8 cellular contexts compared by ENCODE assay signal in genomic region chrX:68693481-68694410, GRCh38. TPM values are rescaled to one million over a fixed set of nuclear protein-coding genes. Genes with fewer than 3 reads are reported as not detected.
DNase-seq lines count a peak whose midpoint lies in the region; ATAC-seq lines count a peak whose summit lies in the region.

No MANE protein-coding gene starts in this region.

- H3K27me3 Mint-ChIP-seq in activated CD4-positive, alpha-beta T cell treated with anti-CD3 and anti-CD28 coated beads, Interleukin-2, amount 10 ng/mL, durations not matched to agents 7 days and 5 days = peaks cover 10% of the 10 kb centered on the region
- no peaks in the 10 kb centered on the region for H3K27me3 Mint-ChIP-seq in activated naive CD8-positive, alpha-beta T cell treated with anti-CD3 and anti-CD28 coated beads, Interleukin-2, amount 10 ng/mL, durations not matched to agents 7 days and 5 days

- H3K4me3 Mint-ChIP-seq in activated CD4-positive, alpha-beta T cell treated with anti-CD3 and anti-CD28 coated beads, Interleukin-2, amount 10 ng/mL, durations not matched to agents 7 days and 5 days = peak overlapping the region; percentile 34
- peak overlapping the region; percentile 69 for H3K4me3 Mint-ChIP-seq in activated naive CD8-positive, alpha-beta T cell treated with anti-CD3 and anti-CD28 coated beads, Interleukin-2, amount 10 ng/mL, durations not matched to agents 7 days and 5 days

- intact Hi-C loops in Right ventricle myocardium superior (cut with DNase I) = no loop called here

- CTCF ChIA-PET in activated CD4-positive, alpha-beta T cell treated with anti-CD3 and anti-CD28 coated beads, Interleukin-2, amount 10 ng/mL, durations not matched to agents 7 days and 5 days (lab: Charles Lee) = interaction anchor here (0.7 to 2.3 kb wide), 2 partner anchors 11 to 182 kb away, joined by 3 to 6 read pairs; no protein-coding TSS in a partner anchor

- H3K36me3 Mint-ChIP-seq in activated CD4-positive, alpha-beta T cell treated with anti-CD3 and anti-CD28 coated beads, Interleukin-2, amount 10 ng/mL, durations not matched to agents 7 days and 5 days (ENCODE audit: low read depth) = no peaks in the 10 kb centered on the region
- H3K36me3 Mint-ChIP-seq in activated naive CD8-positive, alpha-beta T cell treated with anti-CD3 and anti-CD28 coated beads, Interleukin-2, amount 10 ng/mL, durations not matched to agents 7 days and 5 days = no peaks in the 10 kb centered on the region

- no peaks in the 10 kb centered on the region for H3K9me3 ChIP-seq in neuron (ENCODE audit: low read length)

- POLR2A ChIA-PET in activated CD4-positive, alpha-beta T cell treated with anti-CD3 and anti-CD28 coated beads, Interleukin-2, amount 10 ng/mL, durations not matched to agents 7 days and 5 days (lab: Charles Lee) = no interaction called here
- POLR2A ChIA-PET in activated naive CD8-positive, alpha-beta T cell treated with anti-CD3 and anti-CD28 coated beads, Interleukin-2, amount 10 ng/mL, durations not matched to agents 7 days and 5 days (lab: Charles Lee) = interaction anchor here (0.6 kb wide), 1 partner anchor 10 kb away, joined by 3 read pairs; no protein-coding TSS in a partner anchor

- peak overlapping the region; percentile 31 for H3K4me3 ChIP-seq in neuron (ENCODE audit: low read length)

- peak overlapping the region; percentile 19 for H3K27ac Mint-ChIP-seq in activated CD4-positive, alpha-beta T cell treated with anti-CD3 and anti-CD28 coated beads, Interleukin-2, amount 10 ng/mL, durations not matched to agents 7 days and 5 days
- no peak overlapping the region for H3K27ac Mint-ChIP-seq in activated naive CD8-positive, alpha-beta T cell treated with anti-CD3 and anti-CD28 coated beads, Interleukin-2, amount 10 ng/mL, durations not matched to agents 7 days and 5 days

- no peaks in the 10 kb centered on the region for H3K9me3 Mint-ChIP-seq in activated CD4-positive, alpha-beta T cell treated with anti-CD3 and anti-CD28 coated beads, Interleukin-2, amount 10 ng/mL, durations not matched to agents 7 days and 5 days
- H3K9me3 Mint-ChIP-seq in activated naive CD8-positive, alpha-beta T cell treated with anti-CD3 and anti-CD28 coated beads, Interleukin-2, amount 10 ng/mL, durations not matched to agents 7 days and 5 days = no peaks in the 10 kb centered on the region

- no peaks in the 10 kb centered on the region for H3K36me3 ChIP-seq in neuron (ENCODE audit: insufficient read depth, low read length)

- no peaks in the 10 kb centered on the region for H3K4me1 ChIP-seq in neuron (ENCODE audit: insufficient read depth, low read length)

- DNase-seq in activated CD4-positive, alpha-beta T cell treated with anti-CD3 and anti-CD28 coated beads, Interleukin-2, amount 10 ng/mL, durations not matched to agents 7 days and 5 days = no peak
- no peak for DNase-seq in activated CD4-positive, alpha-beta T cell treated with anti-CD3 and anti-CD28 coated beads, Interleukin-2, amount 50 U/mL, for 4 hours
- DNase-seq in M059J (ENCODE audit: low read depth) (peak; percentile 86), Right ventricle myocardium superior (peak; percentile 90)
- DNase-seq in activated naive CD8-positive, alpha-beta T cell treated with anti-CD3 and anti-CD28 coated beads, Interleukin-2, amount 10 ng/mL, durations not matched to agents 7 days and 5 days = peak; percentile 35

- peaks cover 8% of the 10 kb centered on the region for H3K4me1 Mint-ChIP-seq in activated CD4-positive, alpha-beta T cell treated with anti-CD3 and anti-CD28 coated beads, Interleukin-2, amount 10 ng/mL, durations not matched to agents 7 days and 5 days
- H3K4me1 Mint-ChIP-seq in activated naive CD8-positive, alpha-beta T cell treated with anti-CD3 and anti-CD28 coated beads, Interleukin-2, amount 10 ng/mL, durations not matched to agents 7 days and 5 days = peaks cover 6% of the 10 kb centered on the region

- peaks cover 36% of the 10 kb centered on the region for H3K27me3 ChIP-seq in neuron (ENCODE audit: insufficient read depth, low read length)

- H2AFZ ChIP-seq in neuron (ENCODE audit: low read depth, low read length) = peak overlapping the region; percentile 81

- peak; percentile 63 for ATAC-seq in activated naive CD8-positive, alpha-beta T cell treated with anti-CD3 and anti-CD28 coated beads, Interleukin-2, amount 10 ng/mL, durations not matched to agents 7 days and 5 days (ENCODE audit: low read depth)
- ATAC-seq in Right ventricle myocardium superior (ENCODE audit: poor library complexity) = peak; percentile 91
- ATAC-seq in HG02610 (IDR thresholded peaks at IDR 0.05; ENCODE audit: unreplicated experiment) = no peak
- ATAC-seq in HG02981 (IDR thresholded peaks at IDR 0.05; ENCODE audit: unreplicated experiment) = no peak

RNA-seq across cellular contexts. Expression of gene STARD8, which starts 46.3 kb away (rescaled TPM):
- total RNA-seq in activated CD4-positive, alpha-beta T cell treated with anti-CD3 and anti-CD28 coated beads, Interleukin-2, amount 10 ng/mL, durations not matched to agents 7 days and 5 days = under 1 TPM; 0.06 to 0.20 TPM
- 9.5 and 14.4 TPM in 2 replicates for total RNA-seq in M059J (2014; rRNA removed; shearing (Covaris generic))
- under 1 TPM; 0.85 to 0.86 TPM for total RNA-seq in activated naive CD8-positive, alpha-beta T cell treated with anti-CD3 and anti-CD28 coated beads, Interleukin-2, amount 10 ng/mL, durations not matched to agents 7 days and 5 days
- total RNA-seq in Right ventricle myocardium superior = 10.5 TPM

Comparison
In these comparisons a context has a peak if more than half of its experiments do, and no peak if none do; other contexts are left out.
1. DNase-seq: peak in M059J (single experiment), activated naive CD8-positive, alpha-beta T cell treated with anti-CD3 and anti-CD28 coated beads, Interleukin-2, amount 10 ng/mL, durations not matched to agents 7 days and 5 days (single experiment) and Right ventricle myocardium superior (single experiment); none in activated CD4-positive, alpha-beta T cell treated with anti-CD3 and anti-CD28 coated beads, Interleukin-2, amount 10 ng/mL, durations not matched to agents 7 days and 5 days (single experiment) and activated CD4-positive, alpha-beta T cell treated with anti-CD3 and anti-CD28 coated beads, Interleukin-2, amount 50 U/mL, for 4 hours (0 of 2).
2. ATAC-seq: peak in activated naive CD8-positive, alpha-beta T cell treated with anti-CD3 and anti-CD28 coated beads, Interleukin-2, amount 10 ng/mL, durations not matched to agents 7 days and 5 days (single experiment) and Right ventricle myocardium superior (single experiment); none in HG02610 (single experiment) and HG02981 (single experiment).